In the genomic region with DNA sequence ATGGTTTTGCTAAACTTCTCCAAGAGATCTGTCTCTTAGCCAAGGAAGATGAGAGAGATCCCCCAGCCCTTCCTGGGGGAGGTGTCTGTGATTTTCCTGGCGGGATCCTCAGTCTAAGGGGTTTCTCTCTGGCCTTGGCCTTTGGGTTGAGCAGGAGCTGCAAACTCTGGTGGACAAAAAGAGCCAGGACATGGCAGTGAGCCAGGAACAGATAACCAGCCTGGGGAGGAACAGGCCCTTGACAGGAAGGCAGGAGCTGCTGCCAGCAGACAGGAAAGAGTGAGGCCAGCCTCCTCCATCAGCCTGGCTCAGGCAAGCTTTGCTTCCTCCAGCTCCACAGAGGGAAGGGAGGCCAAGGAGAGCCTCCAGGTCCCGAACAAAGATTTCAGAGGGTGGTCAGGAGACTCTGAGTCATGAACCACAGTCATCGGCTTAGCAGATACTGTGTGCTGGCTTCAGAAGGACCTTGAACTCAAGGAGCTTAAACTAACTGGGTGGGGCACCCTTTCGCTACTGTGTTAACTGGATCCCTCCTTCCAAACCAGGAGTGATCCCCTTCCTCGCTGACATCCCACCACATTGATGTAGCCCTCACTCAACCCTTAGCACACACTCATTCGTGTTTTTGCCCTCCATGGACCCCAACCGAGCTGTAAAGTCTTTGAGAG, we compare ENCODE assay signal across 1 cellular context.
TF ChIP-seq lines count a peak whose summit lies in the region.

No MANE protein-coding gene starts in this region.

TF ChIP-seq in GM12878, 131 proteins besides CTCF, POLR2A, EP300 and RAD21:
- TF ChIP-seq, protein P1, sequence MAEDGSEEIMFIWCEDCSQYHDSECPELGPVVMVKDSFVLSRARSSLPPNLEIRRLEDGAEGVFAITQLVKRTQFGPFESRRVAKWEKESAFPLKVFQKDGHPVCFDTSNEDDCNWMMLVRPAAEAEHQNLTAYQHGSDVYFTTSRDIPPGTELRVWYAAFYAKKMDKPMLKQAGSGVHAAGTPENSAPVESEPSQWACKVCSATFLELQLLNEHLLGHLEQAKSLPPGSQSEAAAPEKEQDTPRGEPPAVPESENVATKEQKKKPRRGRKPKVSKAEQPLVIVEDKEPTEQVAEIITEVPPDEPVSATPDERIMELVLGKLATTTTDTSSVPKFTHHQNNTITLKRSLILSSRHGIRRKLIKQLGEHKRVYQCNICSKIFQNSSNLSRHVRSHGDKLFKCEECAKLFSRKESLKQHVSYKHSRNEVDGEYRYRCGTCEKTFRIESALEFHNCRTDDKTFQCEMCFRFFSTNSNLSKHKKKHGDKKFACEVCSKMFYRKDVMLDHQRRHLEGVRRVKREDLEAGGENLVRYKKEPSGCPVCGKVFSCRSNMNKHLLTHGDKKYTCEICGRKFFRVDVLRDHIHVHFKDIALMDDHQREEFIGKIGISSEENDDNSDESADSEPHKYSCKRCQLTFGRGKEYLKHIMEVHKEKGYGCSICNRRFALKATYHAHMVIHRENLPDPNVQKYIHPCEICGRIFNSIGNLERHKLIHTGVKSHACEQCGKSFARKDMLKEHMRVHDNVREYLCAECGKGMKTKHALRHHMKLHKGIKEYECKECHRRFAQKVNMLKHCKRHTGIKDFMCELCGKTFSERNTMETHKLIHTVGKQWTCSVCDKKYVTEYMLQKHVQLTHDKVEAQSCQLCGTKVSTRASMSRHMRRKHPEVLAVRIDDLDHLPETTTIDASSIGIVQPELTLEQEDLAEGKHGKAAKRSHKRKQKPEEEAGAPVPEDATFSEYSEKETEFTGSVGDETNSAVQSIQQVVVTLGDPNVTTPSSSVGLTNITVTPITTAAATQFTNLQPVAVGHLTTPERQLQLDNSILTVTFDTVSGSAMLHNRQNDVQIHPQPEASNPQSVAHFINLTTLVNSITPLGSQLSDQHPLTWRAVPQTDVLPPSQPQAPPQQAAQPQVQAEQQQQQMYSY (CRISPR knock-in tag; IDR thresholded peaks at IDR 0.05), result no peak
